In the genomic region with DNA sequence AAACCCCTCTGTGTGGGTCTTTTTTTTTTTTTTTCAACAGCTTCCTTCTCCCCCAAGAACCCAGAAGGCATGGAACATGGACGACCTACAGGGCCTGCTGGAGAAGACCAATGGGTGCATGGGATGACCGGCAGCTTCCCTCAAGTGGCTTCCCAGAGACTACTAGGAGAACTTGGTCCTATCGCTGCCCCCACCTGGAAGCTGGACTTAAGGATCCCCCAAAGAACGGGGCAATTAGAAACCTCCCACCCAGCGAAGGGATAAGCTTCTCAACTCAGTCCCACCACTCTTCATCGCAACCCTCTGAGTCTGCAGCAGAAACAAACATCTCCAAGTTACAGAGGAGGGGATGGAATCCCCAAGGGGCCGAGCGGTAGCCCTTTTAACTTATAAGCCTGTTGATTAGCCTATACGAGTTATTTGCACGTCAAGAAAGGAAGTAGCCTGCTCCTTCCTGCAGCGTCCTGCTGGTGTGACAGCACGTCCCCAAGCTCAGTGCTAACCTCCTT, we compare ENCODE assay signal across 8 cellular contexts. TPM values are rescaled to one million over a fixed set of nuclear protein-coding genes. Genes with fewer than 3 reads are reported as not detected.
A peak's percentile ranks its signal among the peaks of the same experiment; 100 is the strongest.
DNase-seq lines count a peak whose midpoint lies in the region; ATAC-seq, FAIRE-seq and TF ChIP-seq lines count a peak whose summit lies in the region.

No MANE protein-coding gene starts in this region.

- peak overlapping the region; percentile 100 for H3K4me3 Mint-ChIP-seq in CD4-positive, alpha-beta T cell
- H3K4me3 Mint-ChIP-seq in dendritic cell treated with granulocyte-macrophage colony-stimulating factor and Interleukin-4, amounts not matched to agents 40 ng/mL and 50 ng/mL, for 4 days: peak overlapping the region; percentile 88
- peak overlapping the region; percentile 93 for H3K4me3 Mint-ChIP-seq in nephron progenitor cell

- no peaks in the 10 kb centered on the region for H3K36me3 ChIP-seq in Karpas-422 (ENCODE audit: insufficient read depth, low read length)

- no peaks in the 10 kb centered on the region for H3K9me3 Mint-ChIP-seq in CD4-positive, alpha-beta T cell
- no peaks in the 10 kb centered on the region for H3K9me3 Mint-ChIP-seq in dendritic cell treated with granulocyte-macrophage colony-stimulating factor and Interleukin-4, amounts not matched to agents 40 ng/mL and 50 ng/mL, for 4 days
- H3K9me3 Mint-ChIP-seq in nephron progenitor cell: no peaks in the 10 kb centered on the region

- H3K79me2 ChIP-seq in Karpas-422 (ENCODE audit: low read length): peaks cover 31% of the 10 kb centered on the region

- H3K4me2 ChIP-seq in Karpas-422 (ENCODE audit: low read depth, low read length, poor library complexity, severe bottlenecking): peak overlapping the region; percentile 83

- no peak for TF ChIP-seq POLR2A in H54 (IDR thresholded peaks at IDR 0.05; ENCODE audit: low read depth, low read length)

- no peaks in the 10 kb centered on the region for H3K27me3 ChIP-seq in CD4-positive, alpha-beta T cell (ENCODE audit: control insufficient read depth, insufficient read depth, low read length)
- H3K27me3 ChIP-seq in Karpas-422 (ENCODE audit: low read length): no peaks in the 10 kb centered on the region

- peaks cover 21% of the 10 kb centered on the region for H3K4me1 ChIP-seq in Karpas-422 (ENCODE audit: low read length)

- H3K4me1 Mint-ChIP-seq in CD4-positive, alpha-beta T cell (ENCODE audit: low read depth): peaks cover 31% of the 10 kb centered on the region
- H3K4me1 Mint-ChIP-seq in dendritic cell treated with granulocyte-macrophage colony-stimulating factor and Interleukin-4, amounts not matched to agents 40 ng/mL and 50 ng/mL, for 4 days (ENCODE audit: low read depth): peaks cover 50% of the 10 kb centered on the region
- H3K4me1 Mint-ChIP-seq in nephron progenitor cell: peaks cover 38% of the 10 kb centered on the region

- H4K20me1 ChIP-seq in Karpas-422 (ENCODE audit: insufficient read depth, low read depth, low read length): no peaks in the 10 kb centered on the region

- no peaks in the 10 kb centered on the region for H3K9me3 ChIP-seq in CD4-positive, alpha-beta T cell (ENCODE audit: control insufficient read depth, low read length)
- H3K9me3 ChIP-seq in Karpas-422 (ENCODE audit: low read length): no peaks in the 10 kb centered on the region

- no peak for ATAC-seq in CD4-positive, alpha-beta T cell (ENCODE audit: poor library complexity)

- POLR2A ChIA-PET in CD4-positive, alpha-beta T cell (lab: Charles Lee): interaction anchor here (0.6 to 8.4 kb wide), 7 partner anchors 9 to 1068 kb away, joined by 3 to 244 read pairs (median 14); a partner anchor contains a TSS
- POLR2A ChIA-PET in HEK293T (lab: Yijun Ruan, JAX): interaction anchor here (1.0 to 5.2 kb wide), 5 partner anchors 7 to 38 kb away, joined by 3 to 164 read pairs (median 7); a partner anchor contains a TSS

- peak overlapping the region; percentile 99 for H3K27ac Mint-ChIP-seq in CD4-positive, alpha-beta T cell
- peak overlapping the region; percentile 95 for H3K27ac Mint-ChIP-seq in dendritic cell treated with granulocyte-macrophage colony-stimulating factor and Interleukin-4, amounts not matched to agents 40 ng/mL and 50 ng/mL, for 4 days
- peak overlapping the region; percentile 98 for H3K27ac Mint-ChIP-seq in nephron progenitor cell

- H3K9me2 ChIP-seq in Karpas-422 (replicated peaks; ENCODE audit: insufficient read depth, low read length): no peaks in the 10 kb centered on the region

- DNase-seq in CD4-positive, alpha-beta T cell: peak in 2 of 10 experiments; percentile 10 to 34
- DNase-seq in Karpas-422 (peak; percentile 74), nephron progenitor cell (no peak), H54 (ENCODE audit: insufficient read length, low spot score) (no peak), HEK293T (ENCODE audit: extremely low spot score) (no peak)
- no peak for DNase-seq in stimulated activated CD4-positive, alpha-beta T cell treated with anti-CD3 and anti-CD28 coated beads, Interleukin-15, amount 100 ng/mL, for 24 hours
- DNase-seq in stimulated activated CD4-positive, alpha-beta T cell treated with anti-CD3 and anti-CD28 coated beads, Interleukin-4, amount 100 ng/mL, for 1 hour: no peak

- peak overlapping the region; percentile 86 for H3K4me3 ChIP-seq in Karpas-422 (ENCODE audit: low read length)

- FAIRE-seq in H54 (lab: Jason Lieb, UNC): no peak

- CTCF ChIA-PET in CD4-positive, alpha-beta T cell (lab: Charles Lee): interaction anchor here (1.3 to 4.1 kb wide), 5 partner anchors 12 to 72 kb away, joined by 6 to 29 read pairs (median 10); a partner anchor contains a TSS
- CTCF ChIA-PET in HEK293T (lab: Yijun Ruan, JAX): interaction anchor here (0.6 to 1.2 kb wide), 3 partner anchors 11 to 900 kb away, joined by 3 read pairs; no protein-coding TSS in a partner anchor

- H3K36me3 Mint-ChIP-seq in CD4-positive, alpha-beta T cell (ENCODE audit: low read depth): peaks cover 43% of the 10 kb centered on the region
- H3K36me3 Mint-ChIP-seq in dendritic cell treated with granulocyte-macrophage colony-stimulating factor and Interleukin-4, amounts not matched to agents 40 ng/mL and 50 ng/mL, for 4 days (ENCODE audit: low read depth): peaks cover 46% of the 10 kb centered on the region
- H3K36me3 Mint-ChIP-seq in nephron progenitor cell (ENCODE audit: low read depth): peaks cover 19% of the 10 kb centered on the region

- TF ChIP-seq CTCF in CD4-positive, alpha-beta T cell (IDR thresholded peaks at IDR 0.05): no peak
- TF ChIP-seq CTCF in nephron progenitor cell (IDR thresholded peaks at IDR 0.05): no peak

- H2AFZ ChIP-seq in Karpas-422 (ENCODE audit: low read length): no peak overlapping the region

- intact Hi-C loops in CD4-positive, alpha-beta T cell (cut with DNase I, micrococcal nuclease): loop anchor here (1.0 to 10.0 kb wide), 5 partner anchors 16 to 1028 kb away; a partner anchor contains a TSS
- intact Hi-C loops in dendritic cell treated with granulocyte-macrophage colony-stimulating factor and Interleukin-4, amounts not matched to agents 40 ng/mL and 50 ng/mL, for 4 days (cut with micrococcal nuclease): loop anchor here (5.0 kb wide), 1 partner anchor 945 kb away; a partner anchor contains a TSS

- peak overlapping the region; percentile 80 for H3K9ac ChIP-seq in Karpas-422 (ENCODE audit: low read length)

- no peaks in the 10 kb centered on the region for H3K27me3 Mint-ChIP-seq in CD4-positive, alpha-beta T cell
- H3K27me3 Mint-ChIP-seq in dendritic cell treated with granulocyte-macrophage colony-stimulating factor and Interleukin-4, amounts not matched to agents 40 ng/mL and 50 ng/mL, for 4 days: no peaks in the 10 kb centered on the region
- no peaks in the 10 kb centered on the region for H3K27me3 Mint-ChIP-seq in nephron progenitor cell (ENCODE audit: low read depth, poor library complexity)

- peak overlapping the region; percentile 92 for H3K27ac ChIP-seq in CD4-positive, alpha-beta T cell (ENCODE audit: low read depth, low read length)
- peak overlapping the region; percentile 65 for H3K27ac ChIP-seq in Karpas-422 (ENCODE audit: low read length)

TF ChIP-seq in HEK293T, 16 proteins besides CTCF, POLR2A, EP300 and RAD21:
- no peak for TF ChIP-seq ARNT (IDR thresholded peaks at IDR 0.05)

RNA-seq across cellular contexts. Expression of a gene that starts 1.4 kb away (rescaled TPM):
- 10 to 100 TPM; 89.5 to 92.8 TPM for total RNA-seq in CD4-positive, alpha-beta T cell
- 32.1 and 65.3 TPM in 2 replicates for total RNA-seq in Karpas-422 (2014; rRNA removed; shearing (Covaris generic); ENCODE audit: low replicate concordance)

RNA-seq across cellular contexts. Expression of a gene that starts 7.1 kb away (rescaled TPM):
- 10 to 100 TPM; 12.4 to 13.4 TPM for total RNA-seq in CD4-positive, alpha-beta T cell
- total RNA-seq in Karpas-422 (2014; rRNA removed; shearing (Covaris generic); ENCODE audit: low replicate concordance): 5.2 and 5.9 TPM in 2 replicates

RNA-seq across cellular contexts. Expression of a gene that starts 16.6 kb away (rescaled TPM):
- 100 to 1,000 TPM; 112 to 121 TPM for total RNA-seq in CD4-positive, alpha-beta T cell
- total RNA-seq in Karpas-422 (2014; rRNA removed; shearing (Covaris generic); ENCODE audit: low replicate concordance): 374 and 606 TPM in 2 replicates

RNA-seq across cellular contexts. Expression of a gene that starts 50.9 kb away (rescaled TPM):
- 100 to 1,000 TPM; 440 to 470 TPM for total RNA-seq in CD4-positive, alpha-beta T cell
- not detected in 2 replicates for total RNA-seq in Karpas-422 (2014; rRNA removed; shearing (Covaris generic); ENCODE audit: low replicate concordance)
